Comparison of ENCODE assay signal across 1 cellular context in the genomic region with DNA sequence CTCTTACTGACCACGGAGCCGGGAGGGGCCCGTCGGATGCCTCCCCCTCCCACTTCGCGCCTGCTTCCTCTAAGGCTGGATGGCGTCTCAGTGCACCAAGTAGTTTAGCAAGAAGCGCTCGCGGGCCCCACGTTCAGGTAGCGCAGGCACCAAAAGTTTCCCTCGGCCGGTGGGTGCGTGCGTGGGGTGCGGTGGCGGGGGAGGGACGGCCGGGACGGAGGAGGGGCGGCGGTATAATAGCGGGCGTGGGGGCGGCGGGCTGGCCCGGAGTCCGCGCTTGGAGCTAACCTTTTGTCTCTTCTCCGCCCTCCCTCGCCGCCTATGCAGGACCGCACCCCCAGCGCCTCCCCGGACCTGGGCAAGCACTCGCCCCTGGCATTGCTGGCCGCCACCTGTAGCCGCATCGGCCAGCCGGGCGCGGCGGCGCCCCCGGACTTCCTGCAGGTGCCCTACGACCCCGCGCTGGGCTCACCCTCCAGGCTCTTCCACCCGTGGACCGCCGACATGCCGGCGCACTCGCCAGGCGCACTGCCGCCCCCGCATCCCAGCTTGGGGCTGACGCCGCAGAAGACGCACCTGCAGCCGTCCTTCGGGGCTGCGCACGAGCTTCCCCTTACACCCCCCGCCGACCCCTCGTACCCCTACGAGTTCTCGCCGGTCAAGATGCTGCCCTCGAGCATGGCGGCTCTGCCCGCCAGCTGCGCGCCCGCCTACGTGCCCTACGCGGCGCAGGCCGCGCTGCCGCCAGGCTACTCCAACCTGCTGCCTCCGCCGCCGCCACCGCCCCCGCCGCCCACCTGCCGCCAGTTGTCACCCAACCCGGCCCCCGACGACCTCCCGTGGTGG.
TF ChIP-seq lines count a peak whose summit lies in the region.

No MANE protein-coding gene starts in this region.

TF ChIP-seq in GM12878, 131 proteins besides CTCF, POLR2A, EP300 and RAD21:
- TF ChIP-seq SMAD1 (IDR thresholded peaks at IDR 0.05; ENCODE audit: low read depth, partially characterized antibody) (no peak), RBBP5 (conservative IDR thresholded peaks at IDR 0.05) (no peak), CHD4 (IDR thresholded peaks at IDR 0.05) (no peak), FOXM1 (IDR thresholded peaks at IDR 0.05; ENCODE audit: low read depth, low read length) (no peak), SIN3A (IDR thresholded peaks at IDR 0.05; ENCODE audit: low read depth, low read length) (no peak), HCFC1 (IDR thresholded peaks at IDR 0.05; ENCODE audit: low read length) (no peak)
